7 cellular contexts compared by ENCODE assay signal in the genomic region with DNA sequence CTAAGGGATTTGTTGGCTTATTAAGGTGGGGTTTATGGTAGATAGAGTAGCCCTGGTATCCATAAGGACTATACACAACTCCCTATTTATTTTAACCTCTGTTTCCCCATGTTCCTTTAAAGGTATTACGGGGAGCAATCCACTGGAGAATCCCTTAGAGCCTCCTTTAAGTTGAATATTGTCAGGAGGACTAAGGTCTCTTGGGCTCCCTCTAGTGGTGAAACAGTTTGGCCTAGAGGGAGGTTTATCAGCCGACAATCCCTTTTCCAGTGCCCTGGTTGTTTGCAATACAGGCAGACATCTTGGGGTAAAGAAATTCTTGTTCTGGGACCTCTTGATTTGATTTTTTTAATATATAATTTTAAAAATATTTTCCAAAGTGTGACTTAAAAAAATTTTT. TPM values are rescaled to one million over a fixed set of nuclear protein-coding genes. Genes with fewer than 3 reads are reported as not detected.
A peak's percentile ranks its signal among the peaks of the same experiment; 100 is the strongest.
DNase-seq lines count a peak whose midpoint lies in the region; ATAC-seq, FAIRE-seq and TF ChIP-seq lines count a peak whose summit lies in the region.

No MANE protein-coding gene starts in this region.

- H3K27me3 Mint-ChIP-seq in T-helper 17 cell, result no peaks in the 10 kb centered on the region

- H3K9me3 ChIP-seq in GM23248 (ENCODE audit: low read depth) (no peaks in the 10 kb centered on the region), T-helper 17 cell (ENCODE audit: control insufficient read depth, low read length, poor library complexity, severe bottlenecking) (no peaks in the 10 kb centered on the region)

- TF ChIP-seq CTCF in NB4 (IDR thresholded peaks at IDR 0.05; ENCODE audit: low read depth, low read length), result peak; percentile 69

- WGBS in GM23248 (ENCODE audit: low coverage in 1 of 2, low lambda C conversion rate in 2 of 2, missing lambda C conversion rate in 2 of 2), 2 experiments, result 62 to 68% methylated on average over 2 of the region's 2 CpGs

- no peak overlapping the region for H3K9ac ChIP-seq in GM23248

- H3K4me3 Mint-ChIP-seq in T-helper 17 cell, result no peak overlapping the region

- no peak overlapping the region for H3K27ac ChIP-seq in GM23248

- peak; percentile 88 for ATAC-seq in T-helper 17 cell

- H3K27ac Mint-ChIP-seq in T-helper 17 cell, result peak overlapping the region; percentile 49

- H3K4me1 Mint-ChIP-seq in T-helper 17 cell, result peaks cover 14% of the 10 kb centered on the region

- in situ Hi-C loops in GM23248 (cut with MboI), result no loop called here

- no peaks in the 10 kb centered on the region for H3K4me1 ChIP-seq in GM23248 (ENCODE audit: insufficient read depth)

- no peaks in the 10 kb centered on the region for H4K20me1 ChIP-seq in GM23248 (ENCODE audit: insufficient read depth)

- H3K36me3 Mint-ChIP-seq in T-helper 17 cell (ENCODE audit: low read depth), result peaks cover 2% of the 10 kb centered on the region

- H3K27me3 ChIP-seq in GM23248 (replicated peaks; ENCODE audit: insufficient read depth), result no peaks in the 10 kb centered on the region

- DNase-seq in GM23248 (peak; percentile 72), NB4 (ENCODE audit: low read depth) (peak; percentile 72), T-helper 17 cell (peak in 2 of 3 donors; percentile 11 to 44), cerebellar cortex (ENCODE audit: low spot score) (peak; percentile 68), kidney tubule cell (ENCODE audit: low spot score) (peak; percentile 71)
- peak; percentile 66 for DNase-seq in stimulated activated CD8-positive, alpha-beta memory T cell treated with anti-CD3 and anti-CD28 coated beads, Interleukin-4, amount 100 ng/mL, for 48 hours

- no peaks in the 10 kb centered on the region for H3K9me2 ChIP-seq in GM23248 (ENCODE audit: insufficient read depth)

- H3K4me2 ChIP-seq in GM23248 (ENCODE audit: unreplicated experiment), result no peak overlapping the region

- FAIRE-seq in G401.6 (lab: Jason Lieb, UNC), result peak; percentile 84

- no peaks in the 10 kb centered on the region for H3K36me3 ChIP-seq in GM23248 (ENCODE audit: low read depth)

- H2AFZ ChIP-seq in GM23248, result no peak overlapping the region

- peaks cover 95% of the 10 kb centered on the region for H3K79me2 ChIP-seq in GM23248 (ENCODE audit: insufficient read depth)

- H3K4me3 ChIP-seq in GM23248 (no peak overlapping the region), NB4 (ENCODE audit: low read depth, low read length) (no peak overlapping the region)

- H3F3A ChIP-seq in GM23248 (ENCODE audit: insufficient read depth), result peaks cover 10% of the 10 kb centered on the region; the same call in 1 of the 2 replicates

- no peak for TF ChIP-seq POLR2A in NB4 (IDR thresholded peaks at IDR 0.05; ENCODE audit: extremely low read depth, insufficient read length)

RNA-seq across cellular contexts. Expression of gene OPA1, which starts 12.9 kb away (rescaled TPM):
- total RNA-seq in GM23248 (2014; rRNA removed; shearing (Covaris generic)), result 42.2 and 51.5 TPM in 2 replicates
- polyA plus RNA-seq in GM23248 (2016; fragmentation: Nextera tagmentation; extraction: Ambion mirVana), result 29.0 and 31.7 TPM in 2 replicates
- 10 to 100 TPM; 49.3 to 58.9 TPM for total RNA-seq in T-helper 17 cell

RNA-seq across cellular contexts. Expression of gene ATP13A4, which starts 51.2 kb away (rescaled TPM):
- total RNA-seq in GM23248 (2014; rRNA removed; shearing (Covaris generic)), result not detected in 2 replicates
- polyA plus RNA-seq in GM23248 (2016; fragmentation: Nextera tagmentation; extraction: Ambion mirVana), result not detected in 2 replicates
- total RNA-seq in T-helper 17 cell, result 1 to 10 TPM; 1.2 to 3.5 TPM
